ENCODE assay signal across 1 cellular context in genomic region chr1:19256301-19256700, GRCh38. TPM values are rescaled to one million over a fixed set of nuclear protein-coding genes. Genes with fewer than 3 reads are reported as not detected.
"Had no signal": no experiment of that assay in that cellular context is flagged by ENCODE, and none has a peak within 500 bp of the region (broad histone marks: within the 10 kb centered on the region; RNA-seq: fewer than 3 reads in every experiment).

No MANE protein-coding gene starts in this region.

RNA-seq across cellular contexts. Expression of gene AKR7A3, which starts 32.3 kb away (rescaled TPM):
- total RNA-seq: Right ventricle myocardium inferior had no signal
